Comparison of ENCODE assay signal across 7 cellular contexts in the genomic region with DNA sequence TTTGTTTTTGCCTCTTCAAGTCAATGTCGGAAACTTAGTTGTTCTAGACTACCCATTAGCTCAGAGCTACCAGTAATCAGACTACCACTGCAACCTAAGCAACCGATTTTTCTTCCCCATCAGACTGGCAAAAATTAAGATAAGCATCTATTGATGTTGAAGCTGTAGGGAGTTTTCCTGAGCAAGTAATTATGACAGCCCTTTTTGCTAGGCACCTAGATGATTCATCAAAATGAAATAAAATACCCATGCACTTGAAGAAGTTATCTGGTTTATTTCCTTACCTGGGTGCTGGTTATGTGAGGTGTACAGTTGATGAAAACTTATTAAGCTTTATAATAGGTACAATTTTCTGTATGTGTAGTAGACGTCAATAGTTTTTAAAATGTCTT. TPM values are rescaled to one million over a fixed set of nuclear protein-coding genes. Genes with fewer than 3 reads are reported as not detected.
DNase-seq lines count a peak whose midpoint lies in the region; ATAC-seq and TF ChIP-seq lines count a peak whose summit lies in the region.

No MANE protein-coding gene starts in this region.

- no peaks in the 10 kb centered on the region for H3K9me3 Mint-ChIP-seq in WTC11
- no peaks in the 10 kb centered on the region for H3K9me3 Mint-ChIP-seq in stimulated activated effector memory CD8-positive, alpha-beta T cell treated with anti-CD3 and anti-CD28 coated beads, Interleukin-12 subunit alpha, Interleukin-12 subunit beta, amount 100 ng/mL, for 72 hours

- no peaks in the 10 kb centered on the region for H3K36me3 ChIP-seq in HCT116 (ENCODE audit: control insufficient read depth in 1 of 2, insufficient read depth in 2 of 2, low read length in 2 of 2)

- intact Hi-C loops in HCT116 (cut with micrococcal nuclease) = no loop called here

- no peak for ATAC-seq in HCT116
- no peak for ATAC-seq in WTC11
- no peak for ATAC-seq in stimulated activated effector memory CD8-positive, alpha-beta T cell treated with anti-CD3 and anti-CD28 coated beads, Interleukin-12 subunit alpha, Interleukin-12 subunit beta, amount 100 ng/mL, for 72 hours
- ATAC-seq in GM19455 (IDR thresholded peaks at IDR 0.05; ENCODE audit: unreplicated experiment) = no peak

- no peaks in the 10 kb centered on the region for H4K20me1 ChIP-seq in HCT116 (ENCODE audit: insufficient read depth)

- no peaks in the 10 kb centered on the region for H3K27me3 ChIP-seq in HCT116 (ENCODE audit: insufficient read depth, low read length)

- no peak overlapping the region for H3K27ac Mint-ChIP-seq in WTC11
- peak overlapping the region; percentile 99 for H3K27ac Mint-ChIP-seq in stimulated activated effector memory CD8-positive, alpha-beta T cell treated with anti-CD3 and anti-CD28 coated beads, Interleukin-12 subunit alpha, Interleukin-12 subunit beta, amount 100 ng/mL, for 72 hours

- peaks cover 9 to 14% of the 10 kb centered on the region in 2 experiments for H3K4me1 ChIP-seq in HCT116 (ENCODE audit: control insufficient read depth in 1 of 2, insufficient read depth in 2 of 2, low read length in 2 of 2)

- H3K4me1 Mint-ChIP-seq in WTC11 = peaks cover 13% of the 10 kb centered on the region
- H3K4me1 Mint-ChIP-seq in stimulated activated effector memory CD8-positive, alpha-beta T cell treated with anti-CD3 and anti-CD28 coated beads, Interleukin-12 subunit alpha, Interleukin-12 subunit beta, amount 100 ng/mL, for 72 hours = peaks cover 20% of the 10 kb centered on the region

- no peak for TF ChIP-seq POLR2A in HCT116 (IDR thresholded peaks at IDR 0.05; ENCODE audit: borderline replicate concordance, extremely low read depth, insufficient read depth, insufficient read length)

- CTCF ChIA-PET in HCT116 (lab: Charles Lee) = no interaction called here
- CTCF ChIA-PET in WTC11 (lab: Charles Lee) = interaction anchor here (0.9 kb wide), 1 partner anchor 434 kb away, joined by 3 read pairs; no protein-coding TSS in a partner anchor

- peak overlapping the region; percentile 71 to 83 for H3K4me3 ChIP-seq in HCT116 (replicated peaks in 1 of 2; ENCODE audit: low read depth in 1 of 2, low read length in 2 of 2)
- peak overlapping the region; percentile 79 for H3K4me3 ChIP-seq in iPS-11a (ENCODE audit: low read depth, low read length)

- H3K4me2 ChIP-seq in HCT116 (ENCODE audit: low read length) = peak overlapping the region; percentile 92

- peak overlapping the region; percentile 48; the same call in 1 of the 2 replicates for H3K27ac ChIP-seq in HCT116 (ENCODE audit: low read depth, low read length)

- peak overlapping the region; percentile 24 for H2AFZ ChIP-seq in HCT116 (ENCODE audit: low read depth, low read length, poor library complexity, severe bottlenecking)

- H3K9ac ChIP-seq in HCT116 (ENCODE audit: low read length) = peak overlapping the region; percentile 87

- TF ChIP-seq RAD21 in HCT116 (IDR thresholded peaks at IDR 0.05; ENCODE audit: low read depth) = no peak

- H3K79me2 ChIP-seq in HCT116 (ENCODE audit: insufficient read depth, low read length) = peaks cover 13% of the 10 kb centered on the region

- POLR2A ChIA-PET in HCT116 (lab: Charles Lee) = interaction anchor here (1.1 kb wide), 1 partner anchor 12 kb away, joined by 3 read pairs; a partner anchor contains a TSS
- POLR2A ChIA-PET in WTC11 (lab: Charles Lee) = no interaction called here

- peaks cover 6% of the 10 kb centered on the region; the same call in 1 of the 2 replicates for H3K27me3 Mint-ChIP-seq in WTC11 (ENCODE audit: low read depth)

- BruUV-seq in HCT116 (replicated peaks; lab: Mats Ljungman, UMichigan) = TSS peak; percentile 82

- RAD21 ChIA-PET in HCT116 (lab: Charles Lee; ENCODE audit: low non-redundant PET in 1 of 2, low total read pairs in 2 of 2, uncharacterized antibody in 2 of 2, unreplicated experiment in 2 of 2) = no interaction called here

- DNase-seq in HCT116 (ENCODE audit: low read depth, low spot score) (no peak), WTC11 (ENCODE audit: low spot score) (no peak), HPDE6-E6E7 (ENCODE audit: extremely low spot score) (no peak), T1000 (lab: John Stamatoyannopoulos, UW) (no peak)
- DNase-seq in stimulated activated effector memory CD8-positive, alpha-beta T cell treated with anti-CD3 and anti-CD28 coated beads, Interleukin-12 subunit alpha, Interleukin-12 subunit beta, amount 100 ng/mL, for 72 hours (ENCODE audit: low spot score in 2 of 2) = no peak

- peaks cover 5% of the 10 kb centered on the region; the same call in 1 of the 2 replicates for H3K36me3 Mint-ChIP-seq in WTC11
- H3K36me3 Mint-ChIP-seq in stimulated activated effector memory CD8-positive, alpha-beta T cell treated with anti-CD3 and anti-CD28 coated beads, Interleukin-12 subunit alpha, Interleukin-12 subunit beta, amount 100 ng/mL, for 72 hours = peaks cover 13% of the 10 kb centered on the region

- TF ChIP-seq CTCF in HCT116 (IDR thresholded peaks at IDR 0.05 in 2 of 3, conservative IDR thresholded peaks at IDR 0.05 in 1 of 3; ENCODE audit: borderline replicate concordance in 1 of 3, insufficient read depth in 1 of 3, low read depth in 2 of 3, low read length in 2 of 3) (no peak), WTC11 (IDR thresholded peaks at IDR 0.05) (no peak)

- H3K9me3 ChIP-seq in HCT116 (ENCODE audit: control insufficient read depth in 1 of 2, insufficient read depth in 1 of 2, low read depth in 1 of 2, low read length in 2 of 2) = no peaks in the 10 kb centered on the region

- H3K4me3 Mint-ChIP-seq in WTC11 = peak overlapping the region; percentile 97
- H3K4me3 Mint-ChIP-seq in stimulated activated effector memory CD8-positive, alpha-beta T cell treated with anti-CD3 and anti-CD28 coated beads, Interleukin-12 subunit alpha, Interleukin-12 subunit beta, amount 100 ng/mL, for 72 hours = peak overlapping the region; percentile 95

- no peaks in the 10 kb centered on the region for H3K9me2 ChIP-seq in HCT116 (ENCODE audit: insufficient read depth)

TF ChIP-seq in HCT116, 20 proteins besides CTCF, POLR2A, EP300 and RAD21:
- TF ChIP-seq POLR2AphosphoS5 (IDR thresholded peaks at IDR 0.05; ENCODE audit: low read depth, low read length) (no peak), ZNF274 (IDR thresholded peaks at IDR 0.05; ENCODE audit: low read depth, low read length) (no peak)
- TF ChIP-seq, protein P1, sequence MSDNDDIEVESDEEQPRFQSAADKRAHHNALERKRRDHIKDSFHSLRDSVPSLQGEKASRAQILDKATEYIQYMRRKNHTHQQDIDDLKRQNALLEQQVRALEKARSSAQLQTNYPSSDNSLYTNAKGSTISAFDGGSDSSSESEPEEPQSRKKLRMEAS (IDR thresholded peaks at IDR 0.05) = no peak

TF ChIP-seq in WTC11, 78 proteins besides CTCF, POLR2A, EP300 and RAD21 (continues in another document):
- TF ChIP-seq, protein P2, sequence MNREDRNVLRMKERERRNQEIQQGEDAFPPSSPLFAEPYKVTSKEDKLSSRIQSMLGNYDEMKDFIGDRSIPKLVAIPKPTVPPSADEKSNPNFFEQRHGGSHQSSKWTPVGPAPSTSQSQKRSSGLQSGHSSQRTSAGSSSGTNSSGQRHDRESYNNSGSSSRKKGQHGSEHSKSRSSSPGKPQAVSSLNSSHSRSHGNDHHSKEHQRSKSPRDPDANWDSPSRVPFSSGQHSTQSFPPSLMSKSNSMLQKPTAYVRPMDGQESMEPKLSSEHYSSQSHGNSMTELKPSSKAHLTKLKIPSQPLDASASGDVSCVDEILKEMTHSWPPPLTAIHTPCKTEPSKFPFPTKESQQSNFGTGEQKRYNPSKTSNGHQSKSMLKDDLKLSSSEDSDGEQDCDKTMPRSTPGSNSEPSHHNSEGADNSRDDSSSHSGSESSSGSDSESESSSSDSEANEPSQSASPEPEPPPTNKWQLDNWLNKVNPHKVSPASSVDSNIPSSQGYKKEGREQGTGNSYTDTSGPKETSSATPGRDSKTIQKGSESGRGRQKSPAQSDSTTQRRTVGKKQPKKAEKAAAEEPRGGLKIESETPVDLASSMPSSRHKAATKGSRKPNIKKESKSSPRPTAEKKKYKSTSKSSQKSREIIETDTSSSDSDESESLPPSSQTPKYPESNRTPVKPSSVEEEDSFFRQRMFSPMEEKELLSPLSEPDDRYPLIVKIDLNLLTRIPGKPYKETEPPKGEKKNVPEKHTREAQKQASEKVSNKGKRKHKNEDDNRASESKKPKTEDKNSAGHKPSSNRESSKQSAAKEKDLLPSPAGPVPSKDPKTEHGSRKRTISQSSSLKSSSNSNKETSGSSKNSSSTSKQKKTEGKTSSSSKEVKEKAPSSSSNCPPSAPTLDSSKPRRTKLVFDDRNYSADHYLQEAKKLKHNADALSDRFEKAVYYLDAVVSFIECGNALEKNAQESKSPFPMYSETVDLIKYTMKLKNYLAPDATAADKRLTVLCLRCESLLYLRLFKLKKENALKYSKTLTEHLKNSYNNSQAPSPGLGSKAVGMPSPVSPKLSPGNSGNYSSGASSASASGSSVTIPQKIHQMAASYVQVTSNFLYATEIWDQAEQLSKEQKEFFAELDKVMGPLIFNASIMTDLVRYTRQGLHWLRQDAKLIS (CRISPR knock-in tag; IDR thresholded peaks at IDR 0.05; ENCODE audit: borderline replicate concordance) = no peak
- no peak for TF ChIP-seq TCF7 (CRISPR knock-in tag; IDR thresholded peaks at IDR 0.05; ENCODE audit: low read depth)
- TF ChIP-seq, protein P3, sequence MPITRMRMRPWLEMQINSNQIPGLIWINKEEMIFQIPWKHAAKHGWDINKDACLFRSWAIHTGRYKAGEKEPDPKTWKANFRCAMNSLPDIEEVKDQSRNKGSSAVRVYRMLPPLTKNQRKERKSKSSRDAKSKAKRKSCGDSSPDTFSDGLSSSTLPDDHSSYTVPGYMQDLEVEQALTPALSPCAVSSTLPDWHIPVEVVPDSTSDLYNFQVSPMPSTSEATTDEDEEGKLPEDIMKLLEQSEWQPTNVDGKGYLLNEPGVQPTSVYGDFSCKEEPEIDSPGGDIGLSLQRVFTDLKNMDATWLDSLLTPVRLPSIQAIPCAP (CRISPR knock-in tag; IDR thresholded peaks at IDR 0.05) = no peak
- TF ChIP-seq, protein P4, sequence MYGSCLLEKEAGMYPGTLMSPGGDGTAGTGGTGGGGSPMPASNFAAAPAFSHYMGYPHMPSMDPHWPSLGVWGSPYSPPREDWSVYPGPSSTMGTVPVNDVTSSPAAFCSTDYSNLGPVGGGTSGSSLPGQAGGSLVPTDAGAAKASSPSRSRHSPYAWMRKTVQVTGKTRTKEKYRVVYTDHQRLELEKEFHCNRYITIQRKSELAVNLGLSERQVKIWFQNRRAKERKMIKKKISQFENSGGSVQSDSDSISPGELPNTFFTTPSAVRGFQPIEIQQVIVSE (CRISPR knock-in tag; IDR thresholded peaks at IDR 0.05; ENCODE audit: borderline replicate concordance) = no peak
- TF ChIP-seq MXD4 (CRISPR knock-in tag; IDR thresholded peaks at IDR 0.05; ENCODE audit: borderline replicate concordance) = no peak

RNA-seq across cellular contexts. Expression of a gene that starts 0.6 kb away (rescaled TPM):
- total RNA-seq in HCT116 (2021; ENCODE audit: unreplicated experiment) (141 TPM), WTC11 (2021) (116 to 140 TPM (median 129 TPM) in 3 replicates)
- 94.6 and 113 TPM in 2 replicates for polyA plus RNA-seq in HCT116 (2012)

RNA-seq across cellular contexts. Expression of a gene that starts 11.5 kb away (rescaled TPM):
- total RNA-seq in HCT116 (2021; ENCODE audit: unreplicated experiment) = 41.4 TPM
- polyA plus RNA-seq in HCT116 (2012) = 27.2 and 37.5 TPM in 2 replicates
- 24.8 to 25.2 TPM (median 24.9 TPM) in 3 replicates for total RNA-seq in WTC11 (2021)

RNA-seq across cellular contexts. Expression of a gene that starts 33.1 kb away (rescaled TPM):
- 118 TPM for total RNA-seq in HCT116 (2021; ENCODE audit: unreplicated experiment)
- polyA plus RNA-seq in HCT116 (2012) = 87.8 and 98.6 TPM in 2 replicates
- 148 to 155 TPM (median 151 TPM) in 3 replicates for total RNA-seq in WTC11 (2021)

RNA-seq across cellular contexts. Expression of a gene that starts 52.7 kb away (rescaled TPM):
- total RNA-seq in HCT116 (2021; ENCODE audit: unreplicated experiment) (0.12 TPM), WTC11 (2021) (2.1 to 2.6 TPM (median 2.6 TPM) in 3 replicates)
- 0.03 TPM in 1 of 2 replicates, not detected in the other for polyA plus RNA-seq in HCT116 (2012)
